ENCODE assay signal across 12 cellular contexts in genomic region chr20:30816182-30816645, GRCh38.
DNase-seq lines count a peak whose midpoint lies in the region; ATAC-seq, FAIRE-seq and TF ChIP-seq lines count a peak whose summit lies in the region.
"Had no signal": no experiment of that assay in that cellular context is flagged by ENCODE, and none has a peak within 500 bp of the region (broad histone marks: within the 10 kb centered on the region; RNA-seq: fewer than 3 reads in every experiment).

No MANE protein-coding gene starts in this region.

- no peak overlapping the region for H3K27ac ChIP-seq in osteoblast (ENCODE audit: low read depth, low read length)
- H3K27ac ChIP-seq: esophagus muscularis mucosa, HL-60, sigmoid colon had no signal

- H3K4me1 ChIP-seq in osteoblast (ENCODE audit: insufficient read depth, low read length): no peaks in the 10 kb centered on the region
- H3K4me1 ChIP-seq: sigmoid colon had no signal

- H3K4me2 ChIP-seq in osteoblast (ENCODE audit: insufficient read depth, low read length): no peak overlapping the region

- FAIRE-seq in GM12891 (lab: Jason Lieb, UNC): no peak
- FAIRE-seq: D721Med had no signal

- H4K20me1 ChIP-seq in osteoblast (ENCODE audit: insufficient read depth, low read length): no peaks in the 10 kb centered on the region

- H2AFZ ChIP-seq in osteoblast (ENCODE audit: low read length): no peak overlapping the region

- H3K79me2 ChIP-seq in osteoblast (ENCODE audit: insufficient read depth, low read length): no peaks in the 10 kb centered on the region

- ATAC-seq in HG02623 (IDR thresholded peaks at IDR 0.05; ENCODE audit: unreplicated experiment) (no peak), GM18520 (IDR thresholded peaks at IDR 0.05; ENCODE audit: unreplicated experiment) (no peak)

- no peaks in the 10 kb centered on the region for H3K36me3 ChIP-seq in osteoblast (ENCODE audit: insufficient read depth, low read length)
- H3K36me3 ChIP-seq: esophagus muscularis mucosa, sigmoid colon had no signal

- no peak overlapping the region for H3K4me3 ChIP-seq in cardiac fibroblast (replicated peaks in 1 of 2; ENCODE audit: low read depth in 2 of 2, low read length in 2 of 2)
- H3K4me3 ChIP-seq in osteoblast (ENCODE audit: insufficient read depth, low read length): no peak overlapping the region
- H3K4me3 ChIP-seq: sigmoid colon had no signal

- no peak for TF ChIP-seq CTCF in cardiac fibroblast (IDR thresholded peaks at IDR 0.05; ENCODE audit: low read depth, low read length)
- TF ChIP-seq CTCF in osteoblast (IDR thresholded peaks at IDR 0.05; ENCODE audit: extremely low read depth, low read depth, low read length): no peak

- no peaks in the 10 kb centered on the region for H3K9me3 ChIP-seq in osteoblast (ENCODE audit: low read depth, low read length)

- DNase-seq in GM12891 (ENCODE audit: insufficient read length, low spot score): peak; percentile 7
- DNase-seq in NCI-H1105 (lab: John Stamatoyannopoulos, UW): peak; percentile 4
- DNase-seq in cardiac fibroblast (ENCODE audit: low read depth in 2 of 2): peak; percentile 30 to 31
- DNase-seq in osteoblast (ENCODE audit: insufficient read length, low spot score, missing footprints): peak; percentile 13
- no peak for DNase-seq in effector CD8-positive, alpha-beta T cell (lab: John Stamatoyannopoulos, UW)
- DNase-seq: sigmoid colon, T-helper 9 cell had no signal

- TF ChIP-seq POLR2A in GM12891 (IDR thresholded peaks at IDR 0.05; ENCODE audit: low read depth, low read length): no peak

- no peaks in the 10 kb centered on the region for H3K27me3 ChIP-seq in osteoblast (ENCODE audit: insufficient read depth, low read length)

TF ChIP-seq in GM12891, 5 proteins besides CTCF, POLR2A, EP300 and RAD21:
- TF ChIP-seq POLR2AphosphoS5 (IDR thresholded peaks at IDR 0.05; ENCODE audit: low read depth, low read length): no peak
- TF ChIP-seq SPI1 (IDR thresholded peaks at IDR 0.05; ENCODE audit: low read depth, low read length): no peak
- TF ChIP-seq TAF1 (IDR thresholded peaks at IDR 0.05; ENCODE audit: low read depth, low read length): no peak
